1 cellular context compared by ENCODE assay signal in genomic region chr1:16758060-16758459, GRCh38. TPM values are rescaled to one million over a fixed set of nuclear protein-coding genes. Genes with fewer than 3 reads are reported as not detected.
"Had no signal": no experiment of that assay in that cellular context is flagged by ENCODE, and none has a peak within 500 bp of the region (broad histone marks: within the 10 kb centered on the region; RNA-seq: fewer than 3 reads in every experiment).

No MANE protein-coding gene starts in this region.

RNA-seq across cellular contexts. Expression of gene RNU1-4, which starts 17.7 kb away (rescaled TPM):
- total RNA-seq: LHCN-M2 had no signal
